8 cellular contexts compared by ENCODE assay signal in genomic region chr19:52398091-52398461, GRCh38. TPM values are rescaled to one million over a fixed set of nuclear protein-coding genes. Genes with fewer than 3 reads are reported as not detected.
A peak's percentile ranks its signal among the peaks of the same experiment; 100 is the strongest.
DNase-seq lines count a peak whose midpoint lies in the region; ATAC-seq and TF ChIP-seq lines count a peak whose summit lies in the region.

No MANE protein-coding gene starts in this region.

- peak in 1 of 2 donors; percentile 38 for ATAC-seq in naive thymus-derived CD8-positive, alpha-beta T cell
- ATAC-seq in HG03175 (IDR thresholded peaks at IDR 0.05; ENCODE audit: unreplicated experiment) = no peak

- H3K27me3 Mint-ChIP-seq in endodermal cell (ENCODE audit: insufficient read depth) = no peaks in the 10 kb centered on the region
- H3K27me3 Mint-ChIP-seq in naive thymus-derived CD8-positive, alpha-beta T cell = no peaks in the 10 kb centered on the region

- H3K27ac ChIP-seq in SJSA1 = peak overlapping the region; percentile 73
- no peak overlapping the region for H3K27ac ChIP-seq in endodermal cell (ENCODE audit: low read depth, low read length)

- H3K36me3 Mint-ChIP-seq in endodermal cell (ENCODE audit: low read depth) = peaks cover 47% of the 10 kb centered on the region
- peaks cover 61 to 85% (median 64%) of the 10 kb centered on the region in 3 donors for H3K36me3 Mint-ChIP-seq in naive thymus-derived CD8-positive, alpha-beta T cell

- H3K9me3 ChIP-seq in SJSA1 (replicated peaks) (peaks cover 4% of the 10 kb centered on the region; the same call in 1 of the 2 replicates), endodermal cell (ENCODE audit: control insufficient read depth, low read length) (peaks cover 29% of the 10 kb centered on the region)

- TF ChIP-seq CTCF in endodermal cell (conservative IDR thresholded peaks at IDR 0.05) = peak; percentile 35

- H3K27ac Mint-ChIP-seq in endodermal cell = peak overlapping the region; percentile 96
- H3K27ac Mint-ChIP-seq in naive thymus-derived CD8-positive, alpha-beta T cell = peak overlapping the region; percentile 87 to 99 (median 94)

- H3K27me3 ChIP-seq in SJSA1 (replicated peaks) (no peaks in the 10 kb centered on the region), endodermal cell (ENCODE audit: control insufficient read depth, insufficient read depth, low read length, poor library complexity, severe bottlenecking) (no peaks in the 10 kb centered on the region)

- H3K9ac ChIP-seq in endodermal cell (ENCODE audit: extremely low read depth, low read length, poor library complexity, severe bottlenecking) = no peak overlapping the region

- peak overlapping the region; percentile 54 for H3K4me3 ChIP-seq in SJSA1
- H3K4me3 ChIP-seq in endodermal cell (ENCODE audit: low read length) = peak overlapping the region; percentile 62

- DNase-seq in stimulated activated CD4-positive, alpha-beta T cell treated with anti-CD3 and anti-CD28 coated beads, Interleukin-4, amount 100 ng/mL, for 1 hour = peak; percentile 2
- no peak for DNase-seq in stimulated activated CD4-positive, alpha-beta T cell treated with anti-CD3 and anti-CD28 coated beads, Interleukin-12 subunit alpha, Interleukin-12 subunit beta, amount 100 ng/mL, for 4 hours
- DNase-seq in SJSA1 (ENCODE audit: low read depth in 1 of 2, low spot score in 2 of 2) = peak in 1 of 2 experiments; percentile 43
- peak; percentile 51 for DNase-seq in endodermal cell
- DNase-seq in naive thymus-derived CD8-positive, alpha-beta T cell = peak in 2 of 10 donors; percentile 2
- DNase-seq in DMS114 treated with DMSO at 0.1 percent for 48 hours (lab: John Stamatoyannopoulos, UW; ENCODE audit: unreplicated experiment) = no peak
- DNase-seq in stimulated activated naive CD4-positive, alpha-beta T cell treated with Interleukin-2 at 50 U/mL for 16 hours (lab: John Stamatoyannopoulos, UW) = no peak

- H3K4me1 Mint-ChIP-seq in endodermal cell = peaks cover 8% of the 10 kb centered on the region
- H3K4me1 Mint-ChIP-seq in naive thymus-derived CD8-positive, alpha-beta T cell = peaks cover 13 to 27% (median 21%) of the 10 kb centered on the region in 4 donors

- POLR2A ChIA-PET in naive thymus-derived CD8-positive, alpha-beta T cell (lab: Charles Lee) = interaction anchor here (0.7 to 3.2 kb wide), 5 partner anchors 26 to 169 kb away, joined by 3 to 16 read pairs (median 5); partner anchors contain the start of genes ZNF480 and ZNF880

- WGBS in endodermal cell (ENCODE audit: insufficient coverage in 1 of 2, insufficient read length in 1 of 2), 2 experiments = 84 to 89% methylated on average over 6 to 14 of the region's 14 CpGs

- H3K4me3 Mint-ChIP-seq in endodermal cell = peak overlapping the region; percentile 91
- H3K4me3 Mint-ChIP-seq in naive thymus-derived CD8-positive, alpha-beta T cell = peak overlapping the region; percentile 87 to 99 (median 92)

- H3K36me3 ChIP-seq in SJSA1 = peaks cover 43% of the 10 kb centered on the region
- no peaks in the 10 kb centered on the region for H3K36me3 ChIP-seq in endodermal cell (ENCODE audit: control insufficient read depth, insufficient read depth, low read length)

- H3K4me1 ChIP-seq in SJSA1 (replicated peaks) (0 out of 2 replicates have a peak, but pooled peaks cover 4% of the 10 kb centered on the region), endodermal cell (ENCODE audit: control insufficient read depth, insufficient read depth, low read length) (no peaks in the 10 kb centered on the region)

- H3K9me3 Mint-ChIP-seq in endodermal cell = no peaks in the 10 kb centered on the region
- H3K9me3 Mint-ChIP-seq in naive thymus-derived CD8-positive, alpha-beta T cell = peaks cover 8 to 91% (median 58%) of the 10 kb centered on the region in 9 donors

RNA-seq across cellular contexts. Expression of gene ZNF528, which starts 0.4 kb away (rescaled TPM):
- 8.6 and 12.6 TPM in 2 replicates for total RNA-seq in SJSA1 (2014; rRNA removed; shearing (Covaris generic))
- 10 to 100 TPM in 1 of 2 donors, 1 to 10 TPM in 1; 2.9 to 39.1 TPM for total RNA-seq in endodermal cell
- polyA plus RNA-seq in endodermal cell (2013, experiment 1 of 2) = 1.9 TPM
- 1.1 TPM for polyA plus RNA-seq in endodermal cell (2013, experiment 2 of 2)
- total RNA-seq in naive thymus-derived CD8-positive, alpha-beta T cell = 10 to 100 TPM; 57.9 to 62.4 TPM
- 10 to 100 TPM in 2 of 3 donors, 1 to 10 TPM in 1; 9.2 to 12.4 (median 11.0) TPM for polyA plus RNA-seq in naive thymus-derived CD8-positive, alpha-beta T cell

RNA-seq across cellular contexts. Expression of gene ZNF880, which starts 28.4 kb away (rescaled TPM):
- total RNA-seq in SJSA1 (2014; rRNA removed; shearing (Covaris generic)) = 7.7 and 8.7 TPM in 2 replicates
- total RNA-seq in endodermal cell = 10 to 100 TPM; 13.5 to 20.9 TPM
- polyA plus RNA-seq in endodermal cell (2013, experiment 1 of 2) = 14.9 TPM
- polyA plus RNA-seq in endodermal cell (2013, experiment 2 of 2) = 12.9 TPM
- 10 to 100 TPM; 46.5 to 57.9 TPM for total RNA-seq in naive thymus-derived CD8-positive, alpha-beta T cell
- polyA plus RNA-seq in naive thymus-derived CD8-positive, alpha-beta T cell = 10 to 100 TPM; 38.7 to 46.8 (median 40.4) TPM

RNA-seq across cellular contexts. Expression of gene ZNF534, which starts 30.9 kb away (rescaled TPM):
- not detected in 2 replicates for total RNA-seq in SJSA1 (2014; rRNA removed; shearing (Covaris generic))
- under 1 TPM in 1 of 2 donors, not detected in 1; 0.62 TPM for total RNA-seq in endodermal cell
- not detected for polyA plus RNA-seq in endodermal cell (2013, experiment 1 of 2)
- polyA plus RNA-seq in endodermal cell (2013, experiment 2 of 2) = not detected
- total RNA-seq in naive thymus-derived CD8-positive, alpha-beta T cell = not detected
- polyA plus RNA-seq in naive thymus-derived CD8-positive, alpha-beta T cell = not detected

RNA-seq across cellular contexts. Expression of gene ZNF578, which starts 55.3 kb away (rescaled TPM):
- 0.58 TPM in 1 of 2 replicates, not detected in the other for total RNA-seq in SJSA1 (2014; rRNA removed; shearing (Covaris generic))
- 10 to 100 TPM; 11.8 to 29.8 TPM for total RNA-seq in endodermal cell
- polyA plus RNA-seq in endodermal cell (2013, experiment 1 of 2) = 0.96 TPM
- polyA plus RNA-seq in endodermal cell (2013, experiment 2 of 2) = 0.95 TPM
- 1 to 10 TPM; 5.5 to 6.1 TPM for total RNA-seq in naive thymus-derived CD8-positive, alpha-beta T cell
- polyA plus RNA-seq in naive thymus-derived CD8-positive, alpha-beta T cell = 1 to 10 TPM; 3.0 to 3.5 (median 3.4) TPM

Comparison
In these comparisons a context has a peak if more than half of its experiments do, and no peak if none do; other contexts are left out.
1. DNase-seq: peak in stimulated activated CD4-positive, alpha-beta T cell treated with anti-CD3 and anti-CD28 coated beads, Interleukin-4, amount 100 ng/mL, for 1 hour (single experiment) and endodermal cell (single experiment); none in stimulated activated CD4-positive, alpha-beta T cell treated with anti-CD3 and anti-CD28 coated beads, Interleukin-12 subunit alpha, Interleukin-12 subunit beta, amount 100 ng/mL, for 4 hours (single experiment), DMS114 treated with DMSO at 0.1 percent for 48 hours (single experiment) and stimulated activated naive CD4-positive, alpha-beta T cell treated with Interleukin-2 at 50 U/mL for 16 hours (single experiment).